ENCODE assay signal across 17 cellular contexts in the genomic region with DNA sequence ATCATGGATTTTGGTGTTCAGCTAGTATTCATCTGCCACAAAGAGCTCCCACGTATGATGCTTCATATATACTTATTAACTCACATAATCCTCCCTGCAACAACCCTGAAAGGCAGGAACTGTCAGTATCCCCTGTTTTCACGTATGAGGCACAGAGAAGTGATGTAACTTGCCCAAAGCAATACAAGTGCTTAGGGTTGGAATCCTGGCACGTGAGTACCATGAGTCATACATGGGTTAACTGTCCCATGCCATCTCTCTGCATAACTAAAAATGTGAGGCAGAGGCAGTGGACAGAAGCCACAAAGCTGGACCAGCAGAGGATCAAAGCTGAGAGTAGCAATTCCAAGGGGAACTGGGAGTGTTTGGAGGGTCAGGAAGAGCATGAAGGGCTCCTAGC. TPM values are rescaled to one million over a fixed set of nuclear protein-coding genes. Genes with fewer than 3 reads are reported as not detected.
A peak's percentile ranks its signal among the peaks of the same experiment; 100 is the strongest.
DNase-seq lines count a peak whose midpoint lies in the region; ATAC-seq and TF ChIP-seq lines count a peak whose summit lies in the region.
"Had no signal": no experiment of that assay in that cellular context is flagged by ENCODE, and none has a peak within 500 bp of the region (broad histone marks: within the 10 kb centered on the region; RNA-seq: fewer than 3 reads in every experiment).

No MANE protein-coding gene starts in this region.

- TF ChIP-seq CTCF in NB4 (IDR thresholded peaks at IDR 0.05; ENCODE audit: low read depth, low read length) (no peak), retinal pigment epithelial cell (conservative IDR thresholded peaks at IDR 0.05; ENCODE audit: low read depth, low read length) (no peak), body of pancreas (IDR thresholded peaks at IDR 0.05) (no peak)

- H3K27ac ChIP-seq in GM23248 (no peak overlapping the region), epithelial cell of prostate (no peak overlapping the region), body of pancreas (no peak overlapping the region)
- H3K27ac ChIP-seq: left ventricle myocardium inferior had no signal

- H3K4me1 ChIP-seq in GM23248 (ENCODE audit: insufficient read depth) (no peaks in the 10 kb centered on the region), body of pancreas (no peaks in the 10 kb centered on the region)
- H3K4me1 ChIP-seq: left ventricle myocardium inferior had no signal

- no peaks in the 10 kb centered on the region for H4K20me1 ChIP-seq in GM23248 (ENCODE audit: insufficient read depth)

- no peak overlapping the region for H3K9ac ChIP-seq in GM23248

- in situ Hi-C loops in GM23248 (cut with MboI) = no loop called here

- no peaks in the 10 kb centered on the region for H3K79me2 ChIP-seq in GM23248 (ENCODE audit: insufficient read depth)

- no peak for ATAC-seq in HG02870 (IDR thresholded peaks at IDR 0.05; ENCODE audit: unreplicated experiment)
- no peak for ATAC-seq in body of pancreas
- ATAC-seq: natural killer cell had no signal

- DNase-seq in GM23248 = peak; percentile 69
- DNase-seq in NB4 (ENCODE audit: low read depth) = peak; percentile 22
- DNase-seq in epithelial cell of prostate (ENCODE audit: low read depth, low spot score) = peak; percentile 14
- DNase-seq in retinal pigment epithelial cell (ENCODE audit: low read depth) = peak; percentile 8
- no peak for DNase-seq in activated CD8-positive, alpha-beta memory T cell treated with anti-CD3 and anti-CD28 coated beads for 24 hours
- DNase-seq in body of pancreas = no peak
- DNase-seq: activated CD4-positive, alpha-beta T cell treated with anti-CD3 and anti-CD28 coated beads for 1 hour; activated T-cell treated with anti-CD3 and anti-CD28 coated beads, Interleukin-2, amount 50 U/mL, for 48 hours; amniotic stem cell; CD8-positive, alpha-beta memory T cell; effector CD4-positive, alpha-beta T cell; left ventricle myocardium inferior; natural killer cell; NCI-H1930; small intestine; SW 1271 had no signal

- H3F3A ChIP-seq in GM23248 (ENCODE audit: insufficient read depth) = no peaks in the 10 kb centered on the region

- TF ChIP-seq POLR2A in NB4 (IDR thresholded peaks at IDR 0.05; ENCODE audit: extremely low read depth, insufficient read length) (no peak), body of pancreas (IDR thresholded peaks at IDR 0.05) (no peak)

- H3K9me3 ChIP-seq in GM23248 (ENCODE audit: low read depth) (no peaks in the 10 kb centered on the region), body of pancreas (no peaks in the 10 kb centered on the region)
- H3K9me3 ChIP-seq: left ventricle myocardium inferior had no signal

- 2 to 3% methylated on average over 3 of the region's 3 CpGs for WGBS in GM23248 (ENCODE audit: low coverage in 1 of 2, low lambda C conversion rate in 2 of 2, missing lambda C conversion rate in 2 of 2), 2 experiments
- 44 to 66% methylated on average over 3 of the region's 3 CpGs for WGBS in body of pancreas, 2 donors

- no peak overlapping the region for H3K4me3 ChIP-seq in GM23248
- no peak overlapping the region for H3K4me3 ChIP-seq in NB4 (ENCODE audit: low read depth, low read length)
- no peak overlapping the region for H3K4me3 ChIP-seq in retinal pigment epithelial cell (ENCODE audit: low read length)
- H3K4me3 ChIP-seq in body of pancreas = no peak overlapping the region
- H3K4me3 ChIP-seq: left ventricle myocardium inferior had no signal

- no peaks in the 10 kb centered on the region for H3K9me2 ChIP-seq in GM23248 (ENCODE audit: insufficient read depth)

- no peaks in the 10 kb centered on the region for H3K27me3 ChIP-seq in GM23248 (replicated peaks; ENCODE audit: insufficient read depth)
- no peaks in the 10 kb centered on the region for H3K27me3 ChIP-seq in body of pancreas

- intact Hi-C loops in body of pancreas (cut with DNase I) = no loop called here

- H2AFZ ChIP-seq in GM23248 = no peak overlapping the region

- H3K4me2 ChIP-seq in GM23248 (ENCODE audit: unreplicated experiment) = no peak overlapping the region

- H3K36me3 ChIP-seq in GM23248 (ENCODE audit: low read depth) = no peaks in the 10 kb centered on the region
- H3K36me3 ChIP-seq in body of pancreas (replicated peaks in 1 of 2; ENCODE audit: insufficient read depth in 1 of 2, low read depth in 2 of 2) = no peaks in the 10 kb centered on the region
- H3K36me3 ChIP-seq: left ventricle myocardium inferior had no signal

RNA-seq across cellular contexts. Expression of a gene that starts 35.7 kb away (rescaled TPM):
- total RNA-seq in GM23248 (2014; rRNA removed; shearing (Covaris generic)) = not detected in 2 replicates
- polyA plus RNA-seq in GM23248 (2016; fragmentation: Nextera tagmentation; extraction: Ambion mirVana) = not detected in 2 replicates
- total RNA-seq in body of pancreas = not detected
- total RNA-seq: left ventricle myocardium inferior, natural killer cell had no signal
- polyA plus RNA-seq: CD8-positive, alpha-beta memory T cell had no signal

Comparison
In these comparisons a context has a peak if more than half of its experiments do, and no peak if none do; other contexts are left out.
1. DNase-seq: peak in GM23248 (single experiment), NB4 (single experiment), epithelial cell of prostate (single experiment) and retinal pigment epithelial cell (single experiment); none in activated CD8-positive, alpha-beta memory T cell treated with anti-CD3 and anti-CD28 coated beads for 24 hours (single experiment) and body of pancreas (0 of 4).